19 cellular contexts compared by ENCODE assay signal in the genomic region with DNA sequence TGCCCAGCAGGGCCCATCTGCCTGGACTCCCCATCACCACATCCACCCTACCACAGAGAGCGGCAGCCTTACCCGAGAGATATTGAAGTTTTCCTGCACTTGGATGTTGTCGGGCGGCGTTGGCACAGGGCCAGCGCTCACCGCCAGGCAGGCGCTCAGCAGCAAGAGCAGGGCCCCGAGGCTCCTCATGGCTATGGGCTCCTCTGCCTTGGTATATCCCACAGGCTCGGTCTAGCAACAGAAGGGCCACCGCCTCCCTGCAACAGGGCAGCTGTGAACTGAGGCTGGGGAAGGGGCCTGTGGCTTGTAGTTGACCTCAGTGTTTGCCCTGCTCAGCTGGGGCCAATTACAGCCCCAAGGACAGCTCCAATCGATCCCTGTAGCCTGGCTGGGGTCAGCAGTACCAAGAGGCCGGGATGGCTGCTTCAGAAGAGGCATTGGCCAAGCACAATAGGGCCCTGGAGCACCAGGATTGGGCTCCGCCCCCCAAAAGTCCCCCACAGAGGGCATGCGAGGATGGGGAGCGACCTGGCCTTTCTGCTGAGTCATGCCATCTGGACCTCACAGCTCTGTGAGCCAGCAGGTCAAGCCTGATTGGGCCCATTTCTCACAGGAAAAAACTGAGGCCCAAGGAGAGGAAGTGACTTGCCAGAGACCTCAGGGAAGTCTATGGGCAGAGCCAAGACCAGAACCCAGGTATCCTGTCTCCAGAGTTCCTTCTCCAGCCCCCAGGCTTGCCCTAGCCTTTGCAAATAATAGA. TPM values are rescaled to one million over a fixed set of nuclear protein-coding genes. Genes with fewer than 3 reads are reported as not detected.
DNase-seq lines count a peak whose midpoint lies in the region; ATAC-seq, FAIRE-seq and TF ChIP-seq lines count a peak whose summit lies in the region.
"Had no signal": no experiment of that assay in that cellular context is flagged by ENCODE, and none has a peak within 500 bp of the region (broad histone marks: within the 10 kb centered on the region; RNA-seq: fewer than 3 reads in every experiment).

TSS of gene AMBP (minus strand) at position 280 of the 760 bp plus-strand sequence. CDS start at position 189, 91 bp downstream.

- no peak for ATAC-seq in GM18907 (IDR thresholded peaks at IDR 0.05; ENCODE audit: unreplicated experiment)
- ATAC-seq: left ventricle myocardium superior; natural killer cell treated with Interleukin-12 subunit alpha and Interleukin-12 subunit beta and Interleukin-15 and Interleukin-18, amount 100 ng/mL, for 72 hours; sciatic nerve had no signal

- no peak within 1 kb of the TSS for H3K9ac ChIP-seq in kidney (ENCODE audit: low read length in 2 of 2)

- H3K27ac ChIP-seq in kidney (ENCODE audit: low read depth in 2 of 2, low read length in 2 of 2): no peak within 1 kb of the TSS
- H3K27ac ChIP-seq: coronary artery, esophagus muscularis mucosa had no signal

- intact Hi-C loops in kidney (cut with DNase I): no loop called here
- intact Hi-C loops in activated CD4-positive, alpha-beta T cell treated with anti-CD3 and anti-CD28 coated beads, Interleukin-2, amount 10 ng/mL, durations not matched to agents 24 days and 14 days (cut with micrococcal nuclease): no loop called here

- no peaks in the 10 kb centered on the region for H3K9me3 Mint-ChIP-seq in type B pancreatic cell
- no peaks in the 10 kb centered on the region for H3K9me3 Mint-ChIP-seq in activated CD4-positive, alpha-beta T cell treated with anti-CD3 and anti-CD28 coated beads, Interleukin-2, amount 10 ng/mL, durations not matched to agents 24 days and 14 days
- H3K9me3 Mint-ChIP-seq: natural killer cell treated with Interleukin-12 subunit alpha and Interleukin-12 subunit beta and Interleukin-15 and Interleukin-18, amount 100 ng/mL, for 72 hours; stimulated activated naive CD8-positive, alpha-beta T cell treated with anti-CD3 and anti-CD28 coated beads, Interleukin-15, Interleukin-2, amounts not matched to agents 100 ng/mL and 50 ng/mL, for 24 hours had no signal

- H3K36me3 Mint-ChIP-seq in type B pancreatic cell: no peaks in the 10 kb centered on the region
- no peaks in the 10 kb centered on the region for H3K36me3 Mint-ChIP-seq in activated CD4-positive, alpha-beta T cell treated with anti-CD3 and anti-CD28 coated beads, Interleukin-2, amount 10 ng/mL, durations not matched to agents 24 days and 14 days (ENCODE audit: low read depth)
- H3K36me3 Mint-ChIP-seq: natural killer cell treated with Interleukin-12 subunit alpha and Interleukin-12 subunit beta and Interleukin-15 and Interleukin-18, amount 100 ng/mL, for 72 hours had no signal

- H3K27me3 Mint-ChIP-seq in type B pancreatic cell: peaks cover 30% of the 10 kb centered on the region
- peaks cover 8% of the 10 kb centered on the region for H3K27me3 Mint-ChIP-seq in activated CD4-positive, alpha-beta T cell treated with anti-CD3 and anti-CD28 coated beads, Interleukin-2, amount 10 ng/mL, durations not matched to agents 24 days and 14 days

- H3K9me3 ChIP-seq in kidney (ENCODE audit: control insufficient read depth in 1 of 2, low read length in 2 of 2): no peaks in the 10 kb centered on the region
- H3K9me3 ChIP-seq: esophagus muscularis mucosa had no signal

- FAIRE-seq in kidney (lab: Jason Lieb, UNC): no peak

- peak within 1 kb of the TSS; percentile 52 for H3K4me3 Mint-ChIP-seq in type B pancreatic cell
- no peak within 1 kb of the TSS for H3K4me3 Mint-ChIP-seq in activated CD4-positive, alpha-beta T cell treated with anti-CD3 and anti-CD28 coated beads, Interleukin-2, amount 10 ng/mL, durations not matched to agents 24 days and 14 days
- H3K4me3 Mint-ChIP-seq: natural killer cell treated with Interleukin-12 subunit alpha and Interleukin-12 subunit beta and Interleukin-15 and Interleukin-18, amount 100 ng/mL, for 72 hours; stimulated activated naive CD8-positive, alpha-beta T cell treated with anti-CD3 and anti-CD28 coated beads, Interleukin-15, Interleukin-2, amounts not matched to agents 100 ng/mL and 50 ng/mL, for 24 hours had no signal

- DNase-seq in NCI-H748 (lab: John Stamatoyannopoulos, UW; ENCODE audit: unreplicated experiment): peak; percentile 27
- DNase-seq in NCI-H748 treated with DMSO at 0.1 percent for 48 hours (lab: John Stamatoyannopoulos, UW): no peak
- peak; percentile 39 for DNase-seq in RPMI7951 (ENCODE audit: low read depth)
- DNase-seq in kidney: peak; percentile 71
- no peak for DNase-seq in type B pancreatic cell (ENCODE audit: extremely low spot score, unreplicated experiment)
- no peak for DNase-seq in NCI-H128 (lab: John Stamatoyannopoulos, UW; ENCODE audit: unreplicated experiment)
- no peak for DNase-seq in activated CD4-positive, alpha-beta T cell treated with anti-CD3 and anti-CD28 coated beads, Interleukin-2, amount 10 ng/mL, durations not matched to agents 24 days and 14 days
- DNase-seq: ACHN; activated CD4-positive, alpha-beta T cell treated with anti-CD3 and anti-CD28 coated beads for 48 hours; activated T-cell treated with anti-CD3 and anti-CD28 coated beads, Interleukin-2, amount 50 U/mL, for 1 hour; left ventricle myocardium superior; NCI-H1048; T-helper 2 cell had no signal

- peaks cover 15% of the 10 kb centered on the region for H3K4me1 Mint-ChIP-seq in type B pancreatic cell (ENCODE audit: unreplicated experiment)
- H3K4me1 Mint-ChIP-seq in activated CD4-positive, alpha-beta T cell treated with anti-CD3 and anti-CD28 coated beads, Interleukin-2, amount 10 ng/mL, durations not matched to agents 24 days and 14 days: peaks cover 2% of the 10 kb centered on the region

- H3K36me3 ChIP-seq in kidney (ENCODE audit: control insufficient read depth in 1 of 2, insufficient read depth in 2 of 2, low read length in 2 of 2): no peaks in the 10 kb centered on the region
- H3K36me3 ChIP-seq: esophagus muscularis mucosa had no signal

- H3K27ac Mint-ChIP-seq in type B pancreatic cell: peak within 1 kb of the TSS; percentile 50
- no peak within 1 kb of the TSS for H3K27ac Mint-ChIP-seq in activated CD4-positive, alpha-beta T cell treated with anti-CD3 and anti-CD28 coated beads, Interleukin-2, amount 10 ng/mL, durations not matched to agents 24 days and 14 days
- H3K27ac Mint-ChIP-seq: natural killer cell treated with Interleukin-12 subunit alpha and Interleukin-12 subunit beta and Interleukin-15 and Interleukin-18, amount 100 ng/mL, for 72 hours; stimulated activated naive CD8-positive, alpha-beta T cell treated with anti-CD3 and anti-CD28 coated beads, Interleukin-15, Interleukin-2, amounts not matched to agents 100 ng/mL and 50 ng/mL, for 24 hours had no signal

- no peak within 1 kb of the TSS for H3K4me3 ChIP-seq in kidney (ENCODE audit: low read length in 2 of 2)
- H3K4me3 ChIP-seq: coronary artery, esophagus muscularis mucosa had no signal

- H3K4me1 ChIP-seq in kidney (ENCODE audit: control insufficient read depth in 1 of 2, insufficient read depth in 1 of 2, low read depth in 1 of 2, low read length in 2 of 2): peaks cover 24 to 26% of the 10 kb centered on the region in 2 donors

- TF ChIP-seq CTCF in kidney (IDR thresholded peaks at IDR 0.05; ENCODE audit: borderline replicate concordance, extremely low read depth, insufficient read depth) (no peak), type B pancreatic cell (conservative IDR thresholded peaks at IDR 0.05) (no peak)

RNA-seq across cellular contexts. Expression of gene AMBP, which starts in this region (rescaled TPM):
- 0.48 and 4.6 TPM in 2 replicates for total RNA-seq in RPMI7951 (2014; rRNA removed; shearing (Covaris generic))
- total RNA-seq in kidney: 5.3 TPM
- 43.5 TPM for polyA plus RNA-seq in kidney (ENCODE audit: insufficient read depth, low read depth, low replicate concordance)
- 110 and 230 TPM in 2 replicates for total RNA-seq in type B pancreatic cell (ENCODE audit: low replicate concordance)
- total RNA-seq in activated CD4-positive, alpha-beta T cell treated with anti-CD3 and anti-CD28 coated beads, Interleukin-2, amount 10 ng/mL, durations not matched to agents 24 days and 14 days: not detected in 2 replicates
- total RNA-seq: esophagus muscularis mucosa; left ventricle myocardium superior; natural killer cell treated with Interleukin-12 subunit alpha and Interleukin-12 subunit beta and Interleukin-15 and Interleukin-18, amount 100 ng/mL, for 72 hours; sciatic nerve had no signal

Comparison
In these comparisons a context has a peak if more than half of its experiments do, and no peak if none do; other contexts are left out.
1. RNA of gene AMBP (total RNA-seq): 110 to 230 TPM in type B pancreatic cell; 5.3 TPM in kidney (single experiment), 0.48 to 4.6 TPM in RPMI7951 and not detected in activated CD4-positive, alpha-beta T cell treated with anti-CD3 and anti-CD28 coated beads, Interleukin-2, amount 10 ng/mL, durations not matched to agents 24 days and 14 days; every median in the first group is over 10 times any median in the second.
2. DNase-seq: peak in NCI-H748 (single experiment), RPMI7951 (single experiment) and kidney (single experiment); none in NCI-H748 treated with DMSO at 0.1 percent for 48 hours (single experiment), type B pancreatic cell (single experiment), NCI-H128 (single experiment) and activated CD4-positive, alpha-beta T cell treated with anti-CD3 and anti-CD28 coated beads, Interleukin-2, amount 10 ng/mL, durations not matched to agents 24 days and 14 days (single experiment).